In the genomic region with DNA sequence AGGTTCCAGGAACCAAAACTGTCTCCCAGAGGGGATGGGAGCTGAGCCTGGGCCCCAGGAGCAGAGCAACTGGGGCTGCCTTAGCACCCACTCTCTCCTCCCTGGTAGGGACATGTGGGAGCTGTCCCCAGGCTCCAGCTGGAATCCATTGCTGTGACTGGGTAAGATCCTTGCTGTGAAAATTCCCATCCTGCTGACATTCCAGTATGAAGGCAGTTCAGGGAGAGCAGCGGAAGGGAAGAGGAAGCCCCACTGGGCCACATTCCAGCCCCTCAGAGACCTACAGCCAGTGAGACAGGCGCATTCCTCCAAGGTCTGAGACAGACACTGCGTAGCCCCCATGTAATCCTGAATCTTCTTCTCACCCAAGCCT, we compare ENCODE assay signal across 1 cellular context.
TF ChIP-seq lines count a peak whose summit lies in the region.

No MANE protein-coding gene starts in this region.

TF ChIP-seq in WTC11, 78 proteins besides CTCF, POLR2A, EP300 and RAD21 (continued from another document):
- TF ChIP-seq, protein P1, sequence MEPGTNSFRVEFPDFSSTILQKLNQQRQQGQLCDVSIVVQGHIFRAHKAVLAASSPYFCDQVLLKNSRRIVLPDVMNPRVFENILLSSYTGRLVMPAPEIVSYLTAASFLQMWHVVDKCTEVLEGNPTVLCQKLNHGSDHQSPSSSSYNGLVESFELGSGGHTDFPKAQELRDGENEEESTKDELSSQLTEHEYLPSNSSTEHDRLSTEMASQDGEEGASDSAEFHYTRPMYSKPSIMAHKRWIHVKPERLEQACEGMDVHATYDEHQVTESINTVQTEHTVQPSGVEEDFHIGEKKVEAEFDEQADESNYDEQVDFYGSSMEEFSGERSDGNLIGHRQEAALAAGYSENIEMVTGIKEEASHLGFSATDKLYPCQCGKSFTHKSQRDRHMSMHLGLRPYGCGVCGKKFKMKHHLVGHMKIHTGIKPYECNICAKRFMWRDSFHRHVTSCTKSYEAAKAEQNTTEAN (CRISPR knock-in tag; IDR thresholded peaks at IDR 0.05), result no peak
- TF ChIP-seq, protein P2, sequence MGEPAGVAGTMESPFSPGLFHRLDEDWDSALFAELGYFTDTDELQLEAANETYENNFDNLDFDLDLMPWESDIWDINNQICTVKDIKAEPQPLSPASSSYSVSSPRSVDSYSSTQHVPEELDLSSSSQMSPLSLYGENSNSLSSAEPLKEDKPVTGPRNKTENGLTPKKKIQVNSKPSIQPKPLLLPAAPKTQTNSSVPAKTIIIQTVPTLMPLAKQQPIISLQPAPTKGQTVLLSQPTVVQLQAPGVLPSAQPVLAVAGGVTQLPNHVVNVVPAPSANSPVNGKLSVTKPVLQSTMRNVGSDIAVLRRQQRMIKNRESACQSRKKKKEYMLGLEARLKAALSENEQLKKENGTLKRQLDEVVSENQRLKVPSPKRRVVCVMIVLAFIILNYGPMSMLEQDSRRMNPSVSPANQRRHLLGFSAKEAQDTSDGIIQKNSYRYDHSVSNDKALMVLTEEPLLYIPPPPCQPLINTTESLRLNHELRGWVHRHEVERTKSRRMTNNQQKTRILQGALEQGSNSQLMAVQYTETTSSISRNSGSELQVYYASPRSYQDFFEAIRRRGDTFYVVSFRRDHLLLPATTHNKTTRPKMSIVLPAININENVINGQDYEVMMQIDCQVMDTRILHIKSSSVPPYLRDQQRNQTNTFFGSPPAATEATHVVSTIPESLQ (CRISPR knock-in tag; IDR thresholded peaks at IDR 0.05), result no peak
- TF ChIP-seq ZNF423 (CRISPR knock-in tag; IDR thresholded peaks at IDR 0.05), result peak; percentile 65
